Comparison of ENCODE assay signal across 21 cellular contexts in genomic region chr4:92235741-92236140, GRCh38.
DNase-seq lines count a peak whose midpoint lies in the region; TF ChIP-seq lines count a peak whose summit lies in the region.
"Had no signal": no experiment of that assay in that cellular context is flagged by ENCODE, and none has a peak within 500 bp of the region (broad histone marks: within the 10 kb centered on the region; RNA-seq: fewer than 3 reads in every experiment).

No MANE protein-coding gene starts in this region.

- H3K27me3 ChIP-seq in SJCRH30: no peaks in the 10 kb centered on the region
- H3K27me3 ChIP-seq: BE2C had no signal

- H3K36me3 ChIP-seq in SJCRH30: no peaks in the 10 kb centered on the region
- H3K36me3 ChIP-seq: BE2C had no signal

- DNase-seq in NCI-H2171 treated with DMSO at 0.1 percent for 48 hours (lab: John Stamatoyannopoulos, UW): peak; percentile 42
- no peak for DNase-seq in NCI-H2171 (lab: John Stamatoyannopoulos, UW)
- peak in 1 of 2 experiments; percentile 55 for DNase-seq in SJCRH30
- peak; percentile 40 for DNase-seq in fibroblast of pulmonary artery (ENCODE audit: low read depth)
- DNase-seq in retina: peak; percentile 8
- DNase-seq in T-helper 1 cell: no peak
- no peak for DNase-seq in occipital lobe (lab: John Stamatoyannopoulos, UW)
- DNase-seq in cerebellar cortex (ENCODE audit: low spot score): no peak
- DNase-seq: 8988T; activated CD4-positive, alpha-beta T cell treated with anti-CD3 and anti-CD28 coated beads, Interleukin-2, amount 50 U/mL, for 1 hour; activated gamma-delta T cell; BE2C; COR-L47; effector memory CD8-positive, alpha-beta T cell; EL; Kasumi-1; mesenchymal stem cell; naive thymus-derived CD4-positive, alpha-beta T cell; NCI-H1092 treated with DMSO at 0.1 percent for 48 hours; NCI-H2081 treated with DMSO at 0.1 percent for 48 hours; stimulated activated CD4-positive, alpha-beta T cell treated with anti-CD3 and anti-CD28 coated beads, Interleukin-4, amount 100 ng/mL, for 24 hours had no signal

- H3K27ac ChIP-seq in SJCRH30: peak overlapping the region; percentile 63; the same call in 1 of the 2 replicates

- H3K4me1 ChIP-seq in SJCRH30: peaks cover 21% of the 10 kb centered on the region
- H3K4me1 ChIP-seq: BE2C had no signal

- H3K4me3 ChIP-seq in SJCRH30 (no peak overlapping the region), fibroblast of pulmonary artery (replicated peaks; ENCODE audit: low read depth, low read length) (no peak overlapping the region)

- no peak for TF ChIP-seq CTCF in fibroblast of pulmonary artery (IDR thresholded peaks at IDR 0.05; ENCODE audit: low read length, missing control alignments)

- H3K9me3 ChIP-seq in SJCRH30 (replicated peaks): peaks cover 7% of the 10 kb centered on the region; the same call in 1 of the 2 replicates
- H3K9me3 ChIP-seq: BE2C had no signal

Comparison
In these comparisons a context has a peak if more than half of its experiments do, and no peak if none do; other contexts are left out.
1. DNase-seq: peak in NCI-H2171 treated with DMSO at 0.1 percent for 48 hours (single experiment), fibroblast of pulmonary artery (single experiment) and retina (single experiment); none in NCI-H2171 (single experiment), T-helper 1 cell (0 of 5), occipital lobe (single experiment) and cerebellar cortex (single experiment).